Comparison of ENCODE assay signal across 23 cellular contexts in the genomic region with DNA sequence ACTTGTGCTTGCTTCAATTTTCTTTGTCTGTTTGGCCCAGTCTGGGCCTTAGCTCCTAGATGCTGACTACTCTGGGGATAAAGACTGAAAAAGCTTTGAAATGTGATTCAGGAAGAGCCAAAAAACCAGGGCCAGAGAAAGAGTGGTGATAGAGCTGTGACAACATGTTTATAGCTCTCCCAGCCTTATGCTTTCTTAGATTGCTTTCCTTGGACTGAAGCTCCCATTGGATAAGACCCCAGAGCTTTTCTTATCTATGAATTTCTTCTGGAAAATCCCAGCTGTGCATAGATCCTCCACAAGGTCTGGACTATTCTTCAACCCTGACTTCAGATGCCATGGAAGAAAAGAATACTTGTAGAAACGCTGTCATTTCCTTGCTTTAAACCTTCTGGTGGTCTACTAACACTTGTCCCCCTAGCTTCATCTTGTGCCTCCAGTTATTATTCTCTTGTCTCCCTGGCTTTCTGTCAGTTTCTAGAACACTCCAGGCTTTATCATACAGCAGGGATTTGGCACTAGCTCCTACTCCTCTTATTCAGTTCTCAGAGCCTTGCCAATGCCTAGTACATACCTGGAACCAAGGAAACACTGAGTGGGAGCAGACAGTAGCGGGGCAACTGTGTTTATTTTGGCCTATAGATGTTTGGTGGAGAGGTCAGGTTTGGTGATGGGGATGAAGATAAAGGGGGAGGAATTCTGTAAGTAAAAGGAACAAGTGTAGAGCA. TPM values are rescaled to one million over a fixed set of nuclear protein-coding genes. Genes with fewer than 3 reads are reported as not detected.
"Had no signal": no experiment of that assay in that cellular context is flagged by ENCODE, and none has a peak within 500 bp of the region (broad histone marks: within the 10 kb centered on the region; RNA-seq: fewer than 3 reads in every experiment).

No MANE protein-coding gene starts in this region.

- H2AFZ ChIP-seq: neural progenitor cell had no signal

- H3K27ac ChIP-seq: neural progenitor cell, thyroid gland, upper lobe of right lung had no signal

- H3K4me3 ChIP-seq: gastroesophageal sphincter, lung, neural progenitor cell, thyroid gland, upper lobe of right lung had no signal

- DNase-seq: activated B cell treated with CpG ODN at 0.5 μM for 24 hours; activated CD4-positive, alpha-beta T cell treated with anti-CD3 and anti-CD28 coated beads for 36 hours; activated CD4-positive, alpha-beta T cell treated with anti-CD3 and anti-CD28 coated beads, Interleukin-2, amount 50 U/mL, for 48 hours; activated gamma-delta T cell treated with Interleukin-2 at 50 U/mL for 16 hours; caudate nucleus; dermis blood vessel endothelial cell; effector CD8-positive, alpha-beta T cell; head of caudate nucleus; naive B cell; stimulated activated CD4-positive, alpha-beta T cell treated with anti-CD3 and anti-CD28 coated beads, Interleukin-4, amount 100 ng/mL, for 24 hours; stimulated activated naive CD4-positive, alpha-beta T cell treated with Interleukin-2 at 50 U/mL for 16 hours; substantia nigra; T1000; thyroid gland; upper lobe of right lung had no signal

- H3K9me3 ChIP-seq: gastroesophageal sphincter, thyroid gland, upper lobe of right lung had no signal

- H3K4me2 ChIP-seq: neural progenitor cell had no signal

- H3K27me3 ChIP-seq: gastroesophageal sphincter, neural progenitor cell, thyroid gland, upper lobe of right lung had no signal

- H3K9ac ChIP-seq: neural progenitor cell had no signal

- H3K36me3 ChIP-seq: gastroesophageal sphincter, neural progenitor cell, thyroid gland, upper lobe of right lung had no signal

- ATAC-seq: gastroesophageal sphincter, upper lobe of right lung had no signal

- H3K4me1 ChIP-seq: neural progenitor cell, thyroid gland, upper lobe of right lung had no signal

RNA-seq across cellular contexts. Expression of gene TEX13D, which starts 57.1 kb away (rescaled TPM):
- total RNA-seq: activated B cell treated with CpG ODN at 0.5 μM for 24 hours; activated CD4-positive, alpha-beta T cell treated with anti-CD3 and anti-CD28 coated beads for 36 hours; dermis blood vessel endothelial cell; lung; mesenteric fat pad; mucosa of gallbladder; osteoblast; posterior vena cava; thyroid gland; upper lobe of right lung had no signal
- polyA plus RNA-seq: keratinocyte had no signal
